In the genomic region with DNA sequence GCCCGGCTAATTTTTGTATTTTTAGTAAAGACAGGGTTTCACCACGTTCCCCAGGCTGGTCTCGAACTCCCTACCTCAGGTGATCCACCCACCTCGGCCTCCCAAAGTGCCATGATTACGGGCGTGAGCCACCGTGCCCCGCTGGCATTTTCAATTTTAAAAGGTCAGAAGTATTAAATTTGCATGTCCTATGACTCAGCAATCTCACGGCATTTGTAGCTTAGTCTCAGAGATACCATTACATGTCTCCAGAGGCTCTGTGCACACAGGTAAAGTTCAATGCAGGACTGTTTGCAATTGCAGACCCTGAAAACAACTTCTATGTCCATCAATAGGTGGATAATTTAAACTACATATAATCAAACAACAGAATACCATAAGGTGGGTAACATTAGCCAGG, we compare ENCODE assay signal across 16 cellular contexts.
"Had no signal": no experiment of that assay in that cellular context is flagged by ENCODE, and none has a peak within 500 bp of the region (broad histone marks: within the 10 kb centered on the region; RNA-seq: fewer than 3 reads in every experiment).

No MANE protein-coding gene starts in this region.

- H2AFZ ChIP-seq: neural progenitor cell had no signal

- H3K27ac ChIP-seq: gastroesophageal sphincter, heart right ventricle, neural progenitor cell, sigmoid colon, tibial artery, uterus had no signal

- DNase-seq: activated CD4-positive, alpha-beta T cell treated with anti-CD3 and anti-CD28 coated beads, Interleukin-2, amount 50 U/mL, for 4 hours; activated CD4-positive, CD25-positive, alpha-beta regulatory T cell treated with anti-CD3 and anti-CD28 coated beads, Interleukin-2, amount 50 U/mL, for 72 hours; activated effector memory CD4-positive, alpha-beta T cell treated with anti-CD3 and anti-CD28 coated beads, Interleukin-2, amount 50 U/mL, for 16 hours; activated T-cell treated with anti-CD3 and anti-CD28 coated beads, Interleukin-2, amount 50 U/mL, for 4 hours; effector CD8-positive, alpha-beta T cell; heart right ventricle; sigmoid colon; stimulated activated CD4-positive, alpha-beta T cell treated with anti-CD3 and anti-CD28 coated beads, Interleukin-12 subunit alpha, Interleukin-12 subunit beta, amount 100 ng/mL, for 4 hours; stimulated activated CD4-positive, alpha-beta T cell treated with anti-CD3 and anti-CD28 coated beads, Interleukin-2, amount 100 ng/mL, for 24 hours; SW 1271; tibial artery; uterus had no signal

- H3K4me1 ChIP-seq: gastroesophageal sphincter, heart right ventricle, neural progenitor cell, sigmoid colon, tibial artery, uterus had no signal

- ATAC-seq: activated T-cell treated with anti-CD3 and anti-CD28 coated beads, Interleukin-2, amount 50 U/mL, for 4 hours; gastroesophageal sphincter; heart right ventricle; stimulated activated effector memory CD8-positive, alpha-beta T cell treated with anti-CD3 and anti-CD28 coated beads, Interleukin-12 subunit alpha, Interleukin-12 subunit beta, amount 100 ng/mL, for 72 hours had no signal

- H3K36me3 ChIP-seq: neural progenitor cell, uterus had no signal

- FAIRE-seq: islet of Langerhans had no signal

- H3K27me3 ChIP-seq: gastroesophageal sphincter, heart right ventricle, neural progenitor cell, sigmoid colon, tibial artery, uterus had no signal

- H3K4me2 ChIP-seq: neural progenitor cell had no signal

- H3K9me3 ChIP-seq: gastroesophageal sphincter, heart right ventricle, sigmoid colon, tibial artery, uterus had no signal

- H3K9ac ChIP-seq: neural progenitor cell had no signal

- H3K4me3 ChIP-seq: gastroesophageal sphincter, heart right ventricle, neural progenitor cell, sigmoid colon, tibial artery, uterus had no signal
